ENCODE assay signal across 9 cellular contexts in the genomic region with DNA sequence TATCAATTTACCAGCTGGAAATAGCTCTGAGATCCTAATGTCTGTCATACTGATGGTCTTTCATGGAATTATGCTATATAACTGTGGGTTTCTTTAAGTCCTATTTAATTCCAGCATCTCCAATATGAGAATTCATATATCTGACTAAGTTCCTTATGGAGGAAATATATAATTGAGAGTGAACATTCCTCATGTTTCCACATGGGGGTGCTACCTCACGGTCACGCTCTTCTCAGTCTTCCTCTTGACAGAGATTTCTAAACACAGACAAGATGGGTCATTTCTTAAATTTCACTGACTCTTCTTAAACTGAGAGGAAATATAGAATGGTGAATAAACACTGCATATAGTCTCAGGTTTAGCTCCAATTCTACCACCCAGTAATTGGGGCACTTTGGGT.
DNase-seq lines count a peak whose midpoint lies in the region; ATAC-seq, FAIRE-seq and TF ChIP-seq lines count a peak whose summit lies in the region.
"Had no signal": no experiment of that assay in that cellular context is flagged by ENCODE, and none has a peak within 500 bp of the region (broad histone marks: within the 10 kb centered on the region; RNA-seq: fewer than 3 reads in every experiment).

No MANE protein-coding gene starts in this region.

- H3K27me3 ChIP-seq in cardiac muscle cell (no peaks in the 10 kb centered on the region), IMR-90 (ENCODE audit: control insufficient read depth, insufficient read depth, low read length) (no peaks in the 10 kb centered on the region; the same call in 1 of the 2 replicates), H1 (replicated peaks in 1 of 4; ENCODE audit: control insufficient read depth in 3 of 4, extremely low read depth in 1 of 4, insufficient read depth in 3 of 4, low read length in 3 of 4) (no peaks in the 10 kb centered on the region)

- no peak for TF ChIP-seq EP300 in H1 (IDR thresholded peaks at IDR 0.05; ENCODE audit: borderline replicate concordance in 1 of 2, low read depth in 2 of 2, low read length in 2 of 2)

- H4K91ac ChIP-seq in IMR-90 (ENCODE audit: insufficient read depth, low read depth, low read length) (no peak overlapping the region), H1 (replicated peaks; ENCODE audit: insufficient read length, low read length) (no peak overlapping the region)

- no peaks in the 10 kb centered on the region for H3K36me3 ChIP-seq in cardiac muscle cell
- H3K36me3 ChIP-seq in IMR-90 (ENCODE audit: control insufficient read depth, insufficient read depth, low read length): no peaks in the 10 kb centered on the region
- H3K36me3 ChIP-seq in H1 (ENCODE audit: control insufficient read depth in 2 of 4, insufficient read depth in 4 of 4, low read length in 3 of 4): no peaks in the 10 kb centered on the region

- TF ChIP-seq POLR2A in IMR-90 (IDR thresholded peaks at IDR 0.05; ENCODE audit: low read depth, low read length) (no peak), H1 (IDR thresholded peaks at IDR 0.05; ENCODE audit: control extremely low read depth in 1 of 2, low read depth in 2 of 2, low read length in 2 of 2) (no peak)

- H3K23ac ChIP-seq in IMR-90 (ENCODE audit: low read depth, low read length) (no peak overlapping the region), H1 (ENCODE audit: insufficient read length) (no peak overlapping the region)

- POLR2A ChIA-PET in IMR-90 (lab: Charles Lee; ENCODE audit: unreplicated experiment): interaction anchor here (0.6 kb wide), 1 partner anchor 10 kb away, joined by 3 read pairs; no protein-coding TSS in a partner anchor
- POLR2A ChIA-PET in H1 (lab: Charles Lee; ENCODE audit: partially characterized antibody): no interaction called here

- DNase-seq in cardiac muscle cell (ENCODE audit: low read depth in 1 of 2, low spot score in 1 of 2) (peak; percentile 6 to 8), left ventricle myocardium superior (no peak), IMR-90 (no peak), H1 (ENCODE audit: low read depth in 1 of 2, low spot score in 2 of 2) (no peak), type B pancreatic cell (ENCODE audit: extremely low spot score, unreplicated experiment) (no peak)
- DNase-seq in activated T-cell treated with anti-CD3 and anti-CD28 coated beads, Interleukin-2, amount 50 U/mL, for 4 hours: no peak
- DNase-seq in stimulated activated naive CD4-positive, alpha-beta T cell treated with Interleukin-2 at 50 U/mL for 16 hours (lab: John Stamatoyannopoulos, UW): no peak
- DNase-seq: activated naive CD4-positive, alpha-beta T cell treated with anti-CD3 and anti-CD28 coated beads, Interleukin-2, amount 10 ng/mL, durations not matched to agents 7 days and 5 days had no signal

- H2AFZ ChIP-seq in IMR-90 (replicated peaks; ENCODE audit: low read length, poor library complexity) (no peak overlapping the region), H1 (ENCODE audit: low read length) (no peak overlapping the region; the same call in 1 of the 2 replicates)

- no peak overlapping the region for H3K14ac ChIP-seq in IMR-90 (replicated peaks; ENCODE audit: low read depth, low read length)
- no peak overlapping the region for H3K14ac ChIP-seq in H1 (ENCODE audit: insufficient read length)

- no peak overlapping the region for H2BK12ac ChIP-seq in H1 (ENCODE audit: low read depth, low read length)

- H2BK5ac ChIP-seq in IMR-90 (ENCODE audit: low read depth, low read length, poor library complexity, severe bottlenecking) (no peak overlapping the region), H1 (ENCODE audit: low read depth, low read length) (no peak overlapping the region)

- no peak for TF ChIP-seq RAD21 in IMR-90 (IDR thresholded peaks at IDR 0.05; ENCODE audit: low read length)
- peak; percentile 53 to 55 for TF ChIP-seq RAD21 in H1 (IDR thresholded peaks at IDR 0.05 in 1 of 2, conservative IDR thresholded peaks at IDR 0.05 in 1 of 2; ENCODE audit: low read depth in 2 of 2, low read length in 2 of 2)

- TF ChIP-seq CTCF in cardiac muscle cell (IDR thresholded peaks at IDR 0.05; ENCODE audit: low read depth, low read length) (peak; percentile 29), IMR-90 (conservative IDR thresholded peaks at IDR 0.05; ENCODE audit: low read depth, low read length) (0 out of 2 replicates have a peak, but pooled peaks have one; percentile 11), H1 (IDR thresholded peaks at IDR 0.05; ENCODE audit: control extremely low read depth in 1 of 3, insufficient read depth in 1 of 3, low read depth in 1 of 3, low read length in 3 of 3) (peak in 2 of 3 experiments; percentile 47 to 53; a peak in 3 of 4 replicates), type B pancreatic cell (conservative IDR thresholded peaks at IDR 0.05) (peak; percentile 60)

- H2BK120ac ChIP-seq in IMR-90 (ENCODE audit: low read depth, low read length) (no peak overlapping the region), H1 (replicated peaks; ENCODE audit: low read depth, low read length) (no peak overlapping the region)

- H3K4me1 ChIP-seq in cardiac muscle cell (ENCODE audit: low read depth): no peaks in the 10 kb centered on the region
- no peaks in the 10 kb centered on the region for H3K4me1 ChIP-seq in IMR-90 (ENCODE audit: control insufficient read depth, insufficient read depth, low read length)
- H3K4me1 ChIP-seq in H1 (replicated peaks in 1 of 4; ENCODE audit: control insufficient read depth in 3 of 4, insufficient read depth in 4 of 4, low read length in 3 of 4): no peaks in the 10 kb centered on the region

- no peaks in the 10 kb centered on the region for H3K27me3 Mint-ChIP-seq in type B pancreatic cell
- peaks cover 13% of the 10 kb centered on the region for H3K27me3 Mint-ChIP-seq in activated T-cell treated with anti-CD3 and anti-CD28 coated beads, Interleukin-2, amount 50 U/mL, for 4 hours (ENCODE audit: low read depth)

- no TSS peak for BruUV-seq in IMR-90 (replicated peaks; lab: Mats Ljungman, UMichigan)

- H2BK20ac ChIP-seq in IMR-90 (ENCODE audit: low read depth, low read length) (no peak overlapping the region), H1 (ENCODE audit: low read length) (no peak overlapping the region)

- H4K8ac ChIP-seq in IMR-90 (ENCODE audit: low read depth in 2 of 2, low read length in 2 of 2): no peak overlapping the region
- no peak overlapping the region for H4K8ac ChIP-seq in H1 (ENCODE audit: extremely low read depth, insufficient read depth, low read length)

- no peak for FAIRE-seq in H1 (lab: Jason Lieb, UNC)

- intact Hi-C loops in left ventricle myocardium superior (cut with micrococcal nuclease): no loop called here
- intact Hi-C loops in IMR-90 (cut with micrococcal nuclease): loop anchor here (5.0 kb wide), 1 partner anchor 77 kb away; no protein-coding TSS in a partner anchor

- peaks cover 5% of the 10 kb centered on the region for H3K9me3 Mint-ChIP-seq in type B pancreatic cell
- H3K9me3 Mint-ChIP-seq in activated T-cell treated with anti-CD3 and anti-CD28 coated beads, Interleukin-2, amount 50 U/mL, for 4 hours: no peaks in the 10 kb centered on the region
- H3K9me3 Mint-ChIP-seq: activated naive CD4-positive, alpha-beta T cell treated with anti-CD3 and anti-CD28 coated beads, Interleukin-2, amount 10 ng/mL, durations not matched to agents 7 days and 5 days had no signal

- H3K4me3 ChIP-seq in cardiac muscle cell (no peak overlapping the region), IMR-90 (ENCODE audit: insufficient read depth, low read depth, low read length) (no peak overlapping the region), H1 (ENCODE audit: extremely low read depth in 1 of 4, insufficient read depth in 2 of 4, low read depth in 3 of 4, low read length in 4 of 4) (no peak overlapping the region)

- H3K36me3 Mint-ChIP-seq in type B pancreatic cell: no peaks in the 10 kb centered on the region
- no peaks in the 10 kb centered on the region for H3K36me3 Mint-ChIP-seq in activated T-cell treated with anti-CD3 and anti-CD28 coated beads, Interleukin-2, amount 50 U/mL, for 4 hours (ENCODE audit: insufficient read depth)
- H3K36me3 Mint-ChIP-seq: activated naive CD4-positive, alpha-beta T cell treated with anti-CD3 and anti-CD28 coated beads, Interleukin-2, amount 10 ng/mL, durations not matched to agents 7 days and 5 days had no signal

- in situ Hi-C loops in IMR-90 (cut with MboI; ENCODE audit: low sequenced_read_pairs): no loop called here

- H3K9me1 ChIP-seq in IMR-90 (ENCODE audit: insufficient read depth, low read length): no peaks in the 10 kb centered on the region

- no peak overlapping the region for H3K4me3 Mint-ChIP-seq in type B pancreatic cell
- no peak overlapping the region for H3K4me3 Mint-ChIP-seq in activated T-cell treated with anti-CD3 and anti-CD28 coated beads, Interleukin-2, amount 50 U/mL, for 4 hours
- H3K4me3 Mint-ChIP-seq: activated naive CD4-positive, alpha-beta T cell treated with anti-CD3 and anti-CD28 coated beads, Interleukin-2, amount 10 ng/mL, durations not matched to agents 7 days and 5 days had no signal

- H2BK15ac ChIP-seq in IMR-90 (ENCODE audit: low read depth, low read length) (no peak overlapping the region), H1 (ENCODE audit: low read length) (no peak overlapping the region)

- H2AK5ac ChIP-seq in IMR-90 (ENCODE audit: low read depth, low read length) (no peak overlapping the region), H1 (ENCODE audit: low read depth, low read length) (no peak overlapping the region)

- H3K79me1 ChIP-seq in IMR-90 (ENCODE audit: low read depth in 1 of 2, low read length in 2 of 2): no peaks in the 10 kb centered on the region
- no peaks in the 10 kb centered on the region for H3K79me1 ChIP-seq in H1 (ENCODE audit: low read depth, low read length)

- H3K56ac ChIP-seq in IMR-90 (ENCODE audit: extremely low read depth, insufficient read depth, low read length) (no peak overlapping the region), H1 (replicated peaks; ENCODE audit: insufficient read length, low read depth, low read length) (no peak overlapping the region)

- no peak overlapping the region for H4K5ac ChIP-seq in IMR-90 (ENCODE audit: low read depth, low read length)
- no peak overlapping the region for H4K5ac ChIP-seq in H1 (ENCODE audit: insufficient read length, low read depth, low read length)

- H3K18ac ChIP-seq in IMR-90 (ENCODE audit: low read depth, low read length) (no peak overlapping the region), H1 (ENCODE audit: extremely low read depth, low read length) (no peak overlapping the region)

- ATAC-seq in left ventricle myocardium superior: no peak
- no peak for ATAC-seq in IMR-90 (ENCODE audit: low read depth)
- ATAC-seq in activated T-cell treated with anti-CD3 and anti-CD28 coated beads, Interleukin-2, amount 50 U/mL, for 4 hours: no peak
- ATAC-seq in esophagus mucosa: no peak

- no peaks in the 10 kb centered on the region for H3K23me2 ChIP-seq in H1 (ENCODE audit: low read depth, low read length)

- H2AK9ac ChIP-seq in IMR-90 (replicated peaks; ENCODE audit: low read depth, low read length, poor library complexity): no peak overlapping the region

- H3K4ac ChIP-seq in IMR-90 (ENCODE audit: low read depth, low read length) (no peak overlapping the region), H1 (replicated peaks; ENCODE audit: insufficient read length, low read depth, low read length) (no peak overlapping the region)

- dilution Hi-C loops in IMR-90 (cut with HindIII; ENCODE audit: low sequenced_read_pairs, unreplicated experiment): no loop called here

- H3K79me2 ChIP-seq in H1 (ENCODE audit: control insufficient read depth in 1 of 2, insufficient read depth in 2 of 2, low read length in 2 of 2): no peaks in the 10 kb centered on the region

- CTCF ChIA-PET in IMR-90 (lab: Yijun Ruan, JAX) (interaction anchor here (0.7 kb wide), 1 partner anchor 116 kb away, joined by 3 read pairs; no protein-coding TSS in a partner anchor), H1 (lab: Charles Lee; ENCODE audit: partially characterized antibody) (interaction anchor here (0.6 to 7.7 kb wide), 19 partner anchors 10 to 1236 kb away, joined by 3 to 47 read pairs (median 5); no protein-coding TSS in a partner anchor)

- H4K20me1 ChIP-seq in IMR-90 (ENCODE audit: insufficient read depth, low read length): no peaks in the 10 kb centered on the region
- no peaks in the 10 kb centered on the region for H4K20me1 ChIP-seq in H1 (replicated peaks in 1 of 2; ENCODE audit: control insufficient read depth in 1 of 2, insufficient read depth in 2 of 2, low read length in 2 of 2)

- peaks cover 13% of the 10 kb centered on the region for H3K4me1 Mint-ChIP-seq in type B pancreatic cell (ENCODE audit: unreplicated experiment)
- H3K4me1 Mint-ChIP-seq in activated T-cell treated with anti-CD3 and anti-CD28 coated beads, Interleukin-2, amount 50 U/mL, for 4 hours (ENCODE audit: low read depth): no peaks in the 10 kb centered on the region
- H3K4me1 Mint-ChIP-seq: activated naive CD4-positive, alpha-beta T cell treated with anti-CD3 and anti-CD28 coated beads, Interleukin-2, amount 10 ng/mL, durations not matched to agents 7 days and 5 days had no signal

- H3K27ac Mint-ChIP-seq in type B pancreatic cell: no peak overlapping the region
- H3K27ac Mint-ChIP-seq: activated naive CD4-positive, alpha-beta T cell treated with anti-CD3 and anti-CD28 coated beads, Interleukin-2, amount 10 ng/mL, durations not matched to agents 7 days and 5 days had no signal

- H3K27ac ChIP-seq in cardiac muscle cell (no peak overlapping the region), IMR-90 (ENCODE audit: insufficient read depth, low read length) (no peak overlapping the region), H1 (ENCODE audit: low read depth, low read length) (no peak overlapping the region)

- no peak overlapping the region for H3K4me2 ChIP-seq in IMR-90 (ENCODE audit: low read depth, low read length)
- H3K4me2 ChIP-seq in H1 (ENCODE audit: insufficient read depth in 1 of 2, low read depth in 2 of 2, low read length in 2 of 2): no peak overlapping the region

- H3K9me3 ChIP-seq in cardiac muscle cell (ENCODE audit: low read depth): no peaks in the 10 kb centered on the region
- H3K9me3 ChIP-seq in IMR-90 (ENCODE audit: control insufficient read depth, insufficient read depth, low read length): no peaks in the 10 kb centered on the region
- no peaks in the 10 kb centered on the region for H3K9me3 ChIP-seq in H1 (ENCODE audit: insufficient read depth in 2 of 2, low read depth in 1 of 2, low read length in 1 of 2)

- H3K9ac ChIP-seq in IMR-90 (ENCODE audit: low read depth, low read length): no peak overlapping the region
- no peak overlapping the region for H3K9ac ChIP-seq in H1 (replicated peaks in 1 of 4; ENCODE audit: extremely low read depth in 1 of 4, low read depth in 3 of 4, low read length in 3 of 4)

- WGBS in IMR-90 (ENCODE audit: extremely low coverage in 2 of 2, insufficient read length in 1 of 2), 2 experiments: no CpG with 5 or more reads among the region's 2 CpGs
- WGBS in H1 (ENCODE audit: extremely low coverage in 1 of 2, insufficient coverage in 1 of 2, insufficient read length in 1 of 2, insufficient replicate concordance in 2 of 2, low coverage in 1 of 2, low lambda C conversion rate in 2 of 2, missing lambda C conversion rate in 1 of 2), 2 experiments: 31% methylated on average over 2 of the region's 2 CpGs; no CpG with 5 or more reads in 1 of the 2 experiments

Comparison
In these comparisons a context has a peak if more than half of its experiments do, and no peak if none do; other contexts are left out.
1. DNase-seq: peak in cardiac muscle cell (2 of 2); none in left ventricle myocardium superior (single experiment), IMR-90 (single experiment), H1 (0 of 2), type B pancreatic cell (single experiment), activated T-cell treated with anti-CD3 and anti-CD28 coated beads, Interleukin-2, amount 50 U/mL, for 4 hours (single experiment) and stimulated activated naive CD4-positive, alpha-beta T cell treated with Interleukin-2 at 50 U/mL for 16 hours (single experiment).
2. Peak in every context shown above with its lines, with median percentiles within 50 percentile points of each other: CTCF ChIP-seq.